In the genomic region with DNA sequence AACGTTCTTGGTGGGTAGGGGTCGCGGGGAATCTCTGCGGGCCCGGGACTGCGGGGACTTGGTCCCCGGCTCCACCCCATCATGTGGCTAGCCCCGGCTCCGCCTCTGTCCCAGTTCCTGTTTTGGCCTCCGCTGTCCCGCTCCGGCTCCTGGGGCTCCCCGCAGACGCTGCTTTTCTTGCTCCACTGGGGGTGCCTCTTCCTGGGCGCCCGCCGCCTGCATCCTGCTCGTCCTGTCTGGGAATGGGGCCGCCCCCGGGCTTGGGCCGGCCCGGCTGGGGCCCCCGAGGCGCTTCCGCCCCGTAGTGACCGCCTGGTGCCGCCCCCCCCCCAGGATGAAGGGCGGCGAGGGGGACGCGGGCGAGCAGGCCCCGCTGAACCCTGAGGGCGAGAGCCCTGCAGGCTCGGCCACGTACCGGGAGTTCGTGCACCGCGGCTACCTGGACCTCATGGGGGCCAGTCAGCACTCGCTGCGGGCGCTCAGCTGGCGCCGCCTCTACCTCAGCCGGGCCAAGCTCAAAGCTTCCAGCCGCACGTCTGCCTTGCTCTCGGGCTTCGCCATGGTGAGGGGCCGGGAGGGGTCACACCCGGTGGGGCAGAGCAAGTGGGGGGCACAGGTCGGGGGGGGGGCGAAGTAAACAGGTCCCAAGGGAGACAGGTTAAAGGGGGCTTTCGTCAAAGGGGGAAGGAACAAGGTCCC, we compare ENCODE assay signal across 1 cellular context.
TF ChIP-seq lines count a peak whose summit lies in the region.

TSS of gene ORAI3 (plus strand) at position 113 of the 699 bp plus-strand sequence. CDS start at position 335, 222 bp downstream.

TF ChIP-seq in K562, 482 proteins besides CTCF, POLR2A, EP300 and RAD21 (continued from another document and continues in another):
- TF ChIP-seq, protein P1, sequence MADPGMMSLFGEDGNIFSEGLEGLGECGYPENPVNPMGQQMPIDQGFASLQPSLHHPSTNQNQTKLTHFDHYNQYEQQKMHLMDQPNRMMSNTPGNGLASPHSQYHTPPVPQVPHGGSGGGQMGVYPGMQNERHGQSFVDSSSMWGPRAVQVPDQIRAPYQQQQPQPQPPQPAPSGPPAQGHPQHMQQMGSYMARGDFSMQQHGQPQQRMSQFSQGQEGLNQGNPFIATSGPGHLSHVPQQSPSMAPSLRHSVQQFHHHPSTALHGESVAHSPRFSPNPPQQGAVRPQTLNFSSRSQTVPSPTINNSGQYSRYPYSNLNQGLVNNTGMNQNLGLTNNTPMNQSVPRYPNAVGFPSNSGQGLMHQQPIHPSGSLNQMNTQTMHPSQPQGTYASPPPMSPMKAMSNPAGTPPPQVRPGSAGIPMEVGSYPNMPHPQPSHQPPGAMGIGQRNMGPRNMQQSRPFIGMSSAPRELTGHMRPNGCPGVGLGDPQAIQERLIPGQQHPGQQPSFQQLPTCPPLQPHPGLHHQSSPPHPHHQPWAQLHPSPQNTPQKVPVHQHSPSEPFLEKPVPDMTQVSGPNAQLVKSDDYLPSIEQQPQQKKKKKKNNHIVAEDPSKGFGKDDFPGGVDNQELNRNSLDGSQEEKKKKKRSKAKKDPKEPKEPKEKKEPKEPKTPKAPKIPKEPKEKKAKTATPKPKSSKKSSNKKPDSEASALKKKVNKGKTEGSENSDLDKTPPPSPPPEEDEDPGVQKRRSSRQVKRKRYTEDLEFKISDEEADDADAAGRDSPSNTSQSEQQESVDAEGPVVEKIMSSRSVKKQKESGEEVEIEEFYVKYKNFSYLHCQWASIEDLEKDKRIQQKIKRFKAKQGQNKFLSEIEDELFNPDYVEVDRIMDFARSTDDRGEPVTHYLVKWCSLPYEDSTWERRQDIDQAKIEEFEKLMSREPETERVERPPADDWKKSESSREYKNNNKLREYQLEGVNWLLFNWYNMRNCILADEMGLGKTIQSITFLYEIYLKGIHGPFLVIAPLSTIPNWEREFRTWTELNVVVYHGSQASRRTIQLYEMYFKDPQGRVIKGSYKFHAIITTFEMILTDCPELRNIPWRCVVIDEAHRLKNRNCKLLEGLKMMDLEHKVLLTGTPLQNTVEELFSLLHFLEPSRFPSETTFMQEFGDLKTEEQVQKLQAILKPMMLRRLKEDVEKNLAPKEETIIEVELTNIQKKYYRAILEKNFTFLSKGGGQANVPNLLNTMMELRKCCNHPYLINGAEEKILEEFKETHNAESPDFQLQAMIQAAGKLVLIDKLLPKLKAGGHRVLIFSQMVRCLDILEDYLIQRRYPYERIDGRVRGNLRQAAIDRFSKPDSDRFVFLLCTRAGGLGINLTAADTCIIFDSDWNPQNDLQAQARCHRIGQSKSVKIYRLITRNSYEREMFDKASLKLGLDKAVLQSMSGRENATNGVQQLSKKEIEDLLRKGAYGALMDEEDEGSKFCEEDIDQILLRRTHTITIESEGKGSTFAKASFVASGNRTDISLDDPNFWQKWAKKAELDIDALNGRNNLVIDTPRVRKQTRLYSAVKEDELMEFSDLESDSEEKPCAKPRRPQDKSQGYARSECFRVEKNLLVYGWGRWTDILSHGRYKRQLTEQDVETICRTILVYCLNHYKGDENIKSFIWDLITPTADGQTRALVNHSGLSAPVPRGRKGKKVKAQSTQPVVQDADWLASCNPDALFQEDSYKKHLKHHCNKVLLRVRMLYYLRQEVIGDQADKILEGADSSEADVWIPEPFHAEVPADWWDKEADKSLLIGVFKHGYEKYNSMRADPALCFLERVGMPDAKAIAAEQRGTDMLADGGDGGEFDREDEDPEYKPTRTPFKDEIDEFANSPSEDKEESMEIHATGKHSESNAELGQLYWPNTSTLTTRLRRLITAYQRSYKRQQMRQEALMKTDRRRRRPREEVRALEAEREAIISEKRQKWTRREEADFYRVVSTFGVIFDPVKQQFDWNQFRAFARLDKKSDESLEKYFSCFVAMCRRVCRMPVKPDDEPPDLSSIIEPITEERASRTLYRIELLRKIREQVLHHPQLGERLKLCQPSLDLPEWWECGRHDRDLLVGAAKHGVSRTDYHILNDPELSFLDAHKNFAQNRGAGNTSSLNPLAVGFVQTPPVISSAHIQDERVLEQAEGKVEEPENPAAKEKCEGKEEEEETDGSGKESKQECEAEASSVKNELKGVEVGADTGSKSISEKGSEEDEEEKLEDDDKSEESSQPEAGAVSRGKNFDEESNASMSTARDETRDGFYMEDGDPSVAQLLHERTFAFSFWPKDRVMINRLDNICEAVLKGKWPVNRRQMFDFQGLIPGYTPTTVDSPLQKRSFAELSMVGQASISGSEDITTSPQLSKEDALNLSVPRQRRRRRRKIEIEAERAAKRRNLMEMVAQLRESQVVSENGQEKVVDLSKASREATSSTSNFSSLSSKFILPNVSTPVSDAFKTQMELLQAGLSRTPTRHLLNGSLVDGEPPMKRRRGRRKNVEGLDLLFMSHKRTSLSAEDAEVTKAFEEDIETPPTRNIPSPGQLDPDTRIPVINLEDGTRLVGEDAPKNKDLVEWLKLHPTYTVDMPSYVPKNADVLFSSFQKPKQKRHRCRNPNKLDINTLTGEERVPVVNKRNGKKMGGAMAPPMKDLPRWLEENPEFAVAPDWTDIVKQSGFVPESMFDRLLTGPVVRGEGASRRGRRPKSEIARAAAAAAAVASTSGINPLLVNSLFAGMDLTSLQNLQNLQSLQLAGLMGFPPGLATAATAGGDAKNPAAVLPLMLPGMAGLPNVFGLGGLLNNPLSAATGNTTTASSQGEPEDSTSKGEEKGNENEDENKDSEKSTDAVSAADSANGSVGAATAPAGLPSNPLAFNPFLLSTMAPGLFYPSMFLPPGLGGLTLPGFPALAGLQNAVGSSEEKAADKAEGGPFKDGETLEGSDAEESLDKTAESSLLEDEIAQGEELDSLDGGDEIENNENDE (IDR thresholded peaks at IDR 0.05; ENCODE audit: low read depth, low read length): no peak
- TF ChIP-seq, protein P2, sequence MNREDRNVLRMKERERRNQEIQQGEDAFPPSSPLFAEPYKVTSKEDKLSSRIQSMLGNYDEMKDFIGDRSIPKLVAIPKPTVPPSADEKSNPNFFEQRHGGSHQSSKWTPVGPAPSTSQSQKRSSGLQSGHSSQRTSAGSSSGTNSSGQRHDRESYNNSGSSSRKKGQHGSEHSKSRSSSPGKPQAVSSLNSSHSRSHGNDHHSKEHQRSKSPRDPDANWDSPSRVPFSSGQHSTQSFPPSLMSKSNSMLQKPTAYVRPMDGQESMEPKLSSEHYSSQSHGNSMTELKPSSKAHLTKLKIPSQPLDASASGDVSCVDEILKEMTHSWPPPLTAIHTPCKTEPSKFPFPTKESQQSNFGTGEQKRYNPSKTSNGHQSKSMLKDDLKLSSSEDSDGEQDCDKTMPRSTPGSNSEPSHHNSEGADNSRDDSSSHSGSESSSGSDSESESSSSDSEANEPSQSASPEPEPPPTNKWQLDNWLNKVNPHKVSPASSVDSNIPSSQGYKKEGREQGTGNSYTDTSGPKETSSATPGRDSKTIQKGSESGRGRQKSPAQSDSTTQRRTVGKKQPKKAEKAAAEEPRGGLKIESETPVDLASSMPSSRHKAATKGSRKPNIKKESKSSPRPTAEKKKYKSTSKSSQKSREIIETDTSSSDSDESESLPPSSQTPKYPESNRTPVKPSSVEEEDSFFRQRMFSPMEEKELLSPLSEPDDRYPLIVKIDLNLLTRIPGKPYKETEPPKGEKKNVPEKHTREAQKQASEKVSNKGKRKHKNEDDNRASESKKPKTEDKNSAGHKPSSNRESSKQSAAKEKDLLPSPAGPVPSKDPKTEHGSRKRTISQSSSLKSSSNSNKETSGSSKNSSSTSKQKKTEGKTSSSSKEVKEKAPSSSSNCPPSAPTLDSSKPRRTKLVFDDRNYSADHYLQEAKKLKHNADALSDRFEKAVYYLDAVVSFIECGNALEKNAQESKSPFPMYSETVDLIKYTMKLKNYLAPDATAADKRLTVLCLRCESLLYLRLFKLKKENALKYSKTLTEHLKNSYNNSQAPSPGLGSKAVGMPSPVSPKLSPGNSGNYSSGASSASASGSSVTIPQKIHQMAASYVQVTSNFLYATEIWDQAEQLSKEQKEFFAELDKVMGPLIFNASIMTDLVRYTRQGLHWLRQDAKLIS (CRISPR knock-in tag; IDR thresholded peaks at IDR 0.05): no peak
- TF ChIP-seq LCOR (CRISPR knock-in tag; IDR thresholded peaks at IDR 0.05) (no peak), PRPF4 (IDR thresholded peaks at IDR 0.05; ENCODE audit: insufficient read depth, low read depth, low read length, poor library complexity, severe bottlenecking) (no peak), ZNF586 (CRISPR knock-in tag; conservative IDR thresholded peaks at IDR 0.05) (no peak), U2AF2 (optimal IDR thresholded peaks at IDR 0.05; ENCODE audit: low read depth, low read length) (no peak), RFX5 (IDR thresholded peaks at IDR 0.05; ENCODE audit: low read depth, low read length) (no peak), NCOA4 (IDR thresholded peaks at IDR 0.05; ENCODE audit: partially characterized antibody) (no peak), MCM7 (IDR thresholded peaks at IDR 0.05) (no peak), ZNF217 (CRISPR knock-in tag; IDR thresholded peaks at IDR 0.05) (no peak), ZNF407 (IDR thresholded peaks at IDR 0.05; ENCODE audit: low read depth) (no peak), NR2F6 (CRISPR knock-in tag; IDR thresholded peaks at IDR 0.05) (no peak), ELF2 (CRISPR knock-in tag; IDR thresholded peaks at IDR 0.05) (peak; percentile 71), SUPT5H (IDR thresholded peaks at IDR 0.05) (peak; percentile 77), ZKSCAN1 (IDR thresholded peaks at IDR 0.05; ENCODE audit: low read depth, low read length) (no peak), HNRNPK (IDR thresholded peaks at IDR 0.05; ENCODE audit: low read depth, low read length, poor library complexity, severe bottlenecking) (no peak), MIER1 (IDR thresholded peaks at IDR 0.05; ENCODE audit: low read depth) (no peak), NONO (IDR thresholded peaks at IDR 0.05; ENCODE audit: low read depth in 2 of 2, low read length in 1 of 2) (peak in 1 of 2 experiments; percentile 35; a peak in 2 of 4 replicates), BDP1 (IDR thresholded peaks at IDR 0.05; ENCODE audit: insufficient read depth, insufficient read length) (no peak)
- TF ChIP-seq, protein P3, sequence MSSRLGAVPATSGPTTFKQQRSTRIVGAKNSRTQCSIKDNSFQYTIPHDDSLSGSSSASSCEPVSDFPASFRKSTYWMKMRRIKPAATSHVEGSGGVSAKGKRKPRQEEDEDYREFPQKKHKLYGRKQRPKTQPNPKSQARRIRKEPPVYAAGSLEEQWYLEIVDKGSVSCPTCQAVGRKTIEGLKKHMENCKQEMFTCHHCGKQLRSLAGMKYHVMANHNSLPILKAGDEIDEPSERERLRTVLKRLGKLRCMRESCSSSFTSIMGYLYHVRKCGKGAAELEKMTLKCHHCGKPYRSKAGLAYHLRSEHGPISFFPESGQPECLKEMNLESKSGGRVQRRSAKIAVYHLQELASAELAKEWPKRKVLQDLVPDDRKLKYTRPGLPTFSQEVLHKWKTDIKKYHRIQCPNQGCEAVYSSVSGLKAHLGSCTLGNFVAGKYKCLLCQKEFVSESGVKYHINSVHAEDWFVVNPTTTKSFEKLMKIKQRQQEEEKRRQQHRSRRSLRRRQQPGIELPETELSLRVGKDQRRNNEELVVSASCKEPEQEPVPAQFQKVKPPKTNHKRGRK (tag; IDR thresholded peaks at IDR 0.05): no peak
